In genomic region chr19:862529-863304, GRCh38 we compare ENCODE assay signal across 1 cellular context.
TF ChIP-seq lines count a peak whose summit lies in the region.

No MANE protein-coding gene starts in this region.

TF ChIP-seq in K562, 482 proteins besides CTCF, POLR2A, EP300 and RAD21 (continued from another document and continues in another):
- TF ChIP-seq CUX1 (CRISPR knock-in tag; IDR thresholded peaks at IDR 0.05): no peak
- no peak for TF ChIP-seq GTF2E2 (tag; IDR thresholded peaks at IDR 0.05)
- no peak for TF ChIP-seq SLC30A9 (CRISPR knock-in tag; IDR thresholded peaks at IDR 0.05)
- TF ChIP-seq GTF2F1 (IDR thresholded peaks at IDR 0.05; ENCODE audit: low read depth, low read length): no peak
- TF ChIP-seq TAF9B (IDR thresholded peaks at IDR 0.05; ENCODE audit: partially characterized antibody): no peak
- no peak for TF ChIP-seq BDP1 (IDR thresholded peaks at IDR 0.05; ENCODE audit: insufficient read depth, insufficient read length)
- no peak for TF ChIP-seq MIER1 (IDR thresholded peaks at IDR 0.05; ENCODE audit: low read depth)
- TF ChIP-seq SIN3B (IDR thresholded peaks at IDR 0.05; ENCODE audit: low read depth): no peak
- TF ChIP-seq ZNF507 (tag; conservative IDR thresholded peaks at IDR 0.05): no peak
- TF ChIP-seq REST (CRISPR knock-in tag; IDR thresholded peaks at IDR 0.05; ENCODE audit: low read depth): no peak
- TF ChIP-seq ZNF165 (CRISPR knock-in tag; IDR thresholded peaks at IDR 0.05; ENCODE audit: borderline replicate concordance): no peak
- TF ChIP-seq CCNT2 (IDR thresholded peaks at IDR 0.05; ENCODE audit: borderline replicate concordance, extremely low read depth, insufficient read length, low read depth, low read length): peak; percentile 56
- TF ChIP-seq HBP1 (CRISPR knock-in tag; IDR thresholded peaks at IDR 0.05): peak; percentile 39; the same call in 1 of the 2 replicates
- no peak for TF ChIP-seq ZNF197 (CRISPR knock-in tag; IDR thresholded peaks at IDR 0.05; ENCODE audit: low read depth)
- no peak for TF ChIP-seq ZNF655 (CRISPR knock-in tag; IDR thresholded peaks at IDR 0.05)
- TF ChIP-seq ZKSCAN3 (CRISPR knock-in tag; IDR thresholded peaks at IDR 0.05): no peak
- no peak; the same call in 1 of the 2 replicates for TF ChIP-seq TAL1 (IDR thresholded peaks at IDR 0.05)
- TF ChIP-seq FOSL1 (tag; conservative IDR thresholded peaks at IDR 0.05): no peak
- TF ChIP-seq ZNF395 (CRISPR knock-in tag; IDR thresholded peaks at IDR 0.05): no peak
- TF ChIP-seq GATAD2B (IDR thresholded peaks at IDR 0.05; ENCODE audit: borderline replicate concordance): no peak
- TF ChIP-seq THAP12 (CRISPR knock-in tag; IDR thresholded peaks at IDR 0.05): no peak
- peak; percentile 25 to 50; a peak in 2 of 4 replicates for TF ChIP-seq SIN3A (IDR thresholded peaks at IDR 0.05; ENCODE audit: borderline replicate concordance in 2 of 2, control insufficient read depth in 1 of 2, low read depth in 2 of 2, low read length in 2 of 2)
- no peak for TF ChIP-seq SIRT6 (IDR thresholded peaks at IDR 0.05; ENCODE audit: low read depth, low read length)
- no peak for TF ChIP-seq TRIM24 (IDR thresholded peaks at IDR 0.05)
- no peak for TF ChIP-seq ZFP91 (CRISPR knock-in tag; IDR thresholded peaks at IDR 0.05)
- peak; percentile 40 for TF ChIP-seq HMGN3 (IDR thresholded peaks at IDR 0.05; ENCODE audit: borderline replicate concordance, extremely low read depth, insufficient read length, low read depth, low read length)
- TF ChIP-seq ZBTB33 (CRISPR knock-in tag; IDR thresholded peaks at IDR 0.05): peak; percentile 72; the same call in 1 of the 2 replicates
- TF ChIP-seq NFYB (IDR thresholded peaks at IDR 0.05; ENCODE audit: extremely low read depth, insufficient read length): no peak
- no peak for TF ChIP-seq RHOXF2B (CRISPR knock-in tag; conservative IDR thresholded peaks at IDR 0.05)
- no peak for TF ChIP-seq ZNF143 (CRISPR knock-in tag; IDR thresholded peaks at IDR 0.05)
- no peak for TF ChIP-seq VEZF1 (CRISPR knock-in tag; IDR thresholded peaks at IDR 0.05)
- no peak for TF ChIP-seq MCM2 (IDR thresholded peaks at IDR 0.05; ENCODE audit: low read depth)
- TF ChIP-seq ETV1 (tag; conservative IDR thresholded peaks at IDR 0.05; ENCODE audit: low read depth): no peak
- TF ChIP-seq CREB3 (tag; conservative IDR thresholded peaks at IDR 0.05; ENCODE audit: low read depth): no peak
- TF ChIP-seq KDM2B (CRISPR knock-in tag; IDR thresholded peaks at IDR 0.05): no peak
- no peak for TF ChIP-seq BRCA1 (IDR thresholded peaks at IDR 0.05)
- no peak for TF ChIP-seq BRCA1 (CRISPR knock-in tag; IDR thresholded peaks at IDR 0.05)
- TF ChIP-seq STAG1 (CRISPR knock-in tag; IDR thresholded peaks at IDR 0.05; ENCODE audit: borderline replicate concordance): no peak
- TF ChIP-seq ZC3H8 (IDR thresholded peaks at IDR 0.05): no peak
- TF ChIP-seq HOXB6 (CRISPR knock-in tag; IDR thresholded peaks at IDR 0.05; ENCODE audit: borderline replicate concordance): no peak
- TF ChIP-seq ZNF224 (CRISPR knock-in tag; IDR thresholded peaks at IDR 0.05): no peak
